17 cellular contexts compared by ENCODE assay signal in genomic region chr11:34564406-34564805, GRCh38. TPM values are rescaled to one million over a fixed set of nuclear protein-coding genes. Genes with fewer than 3 reads are reported as not detected.
A peak's percentile ranks its signal among the peaks of the same experiment; 100 is the strongest.
DNase-seq lines count a peak whose midpoint lies in the region; ATAC-seq and TF ChIP-seq lines count a peak whose summit lies in the region.
"Had no signal": no experiment of that assay in that cellular context is flagged by ENCODE, and none has a peak within 500 bp of the region (broad histone marks: within the 10 kb centered on the region; RNA-seq: fewer than 3 reads in every experiment).

No MANE protein-coding gene starts in this region.

- H3K27me3 ChIP-seq in tibial nerve = no peaks in the 10 kb centered on the region
- H3K27me3 ChIP-seq: adrenal gland, BE2C had no signal

- H3K36me3 ChIP-seq in tibial nerve = no peaks in the 10 kb centered on the region
- H3K36me3 ChIP-seq: adrenal gland, BE2C, SJSA1, suprapubic skin had no signal

- no peak for TF ChIP-seq EP300 in tibial nerve (IDR thresholded peaks at IDR 0.05)

- 86 to 92% methylated on average over 3 of the region's 3 CpGs for WGBS in tibial nerve, 2 donors

- ATAC-seq in HG02973 (IDR thresholded peaks at IDR 0.05; ENCODE audit: unreplicated experiment) = no peak

- H3K36me3 Mint-ChIP-seq in mesothelial cell of epicardium = no peaks in the 10 kb centered on the region

- H3K9me3 Mint-ChIP-seq in mesothelial cell of epicardium = no peaks in the 10 kb centered on the region

- no peak overlapping the region for H3K4me3 Mint-ChIP-seq in mesothelial cell of epicardium

- H3K4me1 Mint-ChIP-seq in mesothelial cell of epicardium = peaks cover 4% of the 10 kb centered on the region

- TF ChIP-seq POLR2A in tibial nerve (IDR thresholded peaks at IDR 0.05) = no peak

- TF ChIP-seq CTCF in RWPE1 (conservative IDR thresholded peaks at IDR 0.05; ENCODE audit: low read depth) = no peak
- TF ChIP-seq CTCF in mesothelial cell of epicardium (IDR thresholded peaks at IDR 0.05; ENCODE audit: unreplicated experiment) = no peak
- TF ChIP-seq CTCF in tibial nerve (IDR thresholded peaks at IDR 0.05) = no peak

- H3K27ac ChIP-seq in RWPE1 = no peak overlapping the region; the same call in 1 of the 2 replicates
- peak overlapping the region; percentile 28 for H3K27ac ChIP-seq in epithelial cell of prostate
- H3K27ac ChIP-seq in tibial nerve = no peak overlapping the region
- H3K27ac ChIP-seq: adrenal gland, SJSA1, suprapubic skin had no signal

- POLR2A ChIA-PET in RWPE1 (lab: Yijun Ruan, JAX; ENCODE audit: low non-redundant PET) = no interaction called here

- no peaks in the 10 kb centered on the region for H3K9me3 ChIP-seq in tibial nerve
- H3K9me3 ChIP-seq: adrenal gland, BE2C, SJSA1, suprapubic skin had no signal

- H3K27me3 Mint-ChIP-seq in mesothelial cell of epicardium (ENCODE audit: low read depth) = peaks cover 22% of the 10 kb centered on the region

- H3K4me3 ChIP-seq in tibial nerve = no peak overlapping the region
- H3K4me3 ChIP-seq: adrenal gland, dorsolateral prefrontal cortex, SJSA1, suprapubic skin had no signal

- peak; percentile 51 for DNase-seq in ELF-1 (ENCODE audit: low read depth, low spot score)
- DNase-seq in RWPE1 (ENCODE audit: low spot score) = peak; percentile 68
- no peak for DNase-seq in epithelial cell of prostate (ENCODE audit: low read depth, low spot score)
- no peak for DNase-seq in mesothelial cell of epicardium (ENCODE audit: low spot score in 2 of 2, unreplicated experiment in 2 of 2)
- DNase-seq in midbrain (lab: John Stamatoyannopoulos, UW) = no peak
- DNase-seq in RPMI8226 = no peak
- DNase-seq in tibial nerve (ENCODE audit: low spot score in 2 of 2) = no peak
- DNase-seq: activated CD4-positive, alpha-beta T cell treated with anti-CD3 and anti-CD28 coated beads, Interleukin-2, amount 50 U/mL, for 1 hour; activated T-cell treated with anti-CD3 and anti-CD28 coated beads, Interleukin-2, amount 50 U/mL, for 48 hours; BE2C; NCI-H2171; stimulated activated CD4-positive, alpha-beta T cell treated with anti-CD3 and anti-CD28 coated beads, Interleukin-15, amount 100 ng/mL, for 24 hours had no signal

- H3K27ac Mint-ChIP-seq in mesothelial cell of epicardium = peak overlapping the region; percentile 47

- peaks cover 0 to 7% (median 0%) of the 10 kb centered on the region in 4 donors for H3K4me1 ChIP-seq in tibial nerve
- H3K4me1 ChIP-seq: adrenal gland, BE2C had no signal

- CTCF ChIA-PET in RWPE1 (lab: Yijun Ruan, JAX) = interaction anchor here (0.7 kb wide), 2 partner anchors 326 to 338 kb away, joined by 3 read pairs; no protein-coding TSS in a partner anchor

RNA-seq across cellular contexts. Expression of gene ELF5, which starts 50.8 kb away (rescaled TPM):
- total RNA-seq in mesothelial cell of epicardium (2.1 to 2.4 TPM (median 2.2 TPM) in 3 replicates), tibial nerve (not detected)
- total RNA-seq: adrenal gland, SJSA1 had no signal

RNA-seq across cellular contexts. Expression of gene EHF, which starts 56.5 kb away (rescaled TPM):
- total RNA-seq in mesothelial cell of epicardium = 1.0 to 1.3 TPM (median 1.2 TPM) in 3 replicates
- total RNA-seq in tibial nerve = under 1 TPM in 1 of 4 donors, not detected in 3; 0.22 TPM
- total RNA-seq: SJSA1 had no signal

Comparison
In these comparisons a context has a peak if more than half of its experiments do, and no peak if none do; other contexts are left out.
1. DNase-seq: peak in ELF-1 (single experiment) and RWPE1 (single experiment); none in epithelial cell of prostate (single experiment), mesothelial cell of epicardium (0 of 2), midbrain (single experiment), RPMI8226 (single experiment) and tibial nerve (0 of 2).